Comparison of ENCODE assay signal across 18 cellular contexts in the genomic region with DNA sequence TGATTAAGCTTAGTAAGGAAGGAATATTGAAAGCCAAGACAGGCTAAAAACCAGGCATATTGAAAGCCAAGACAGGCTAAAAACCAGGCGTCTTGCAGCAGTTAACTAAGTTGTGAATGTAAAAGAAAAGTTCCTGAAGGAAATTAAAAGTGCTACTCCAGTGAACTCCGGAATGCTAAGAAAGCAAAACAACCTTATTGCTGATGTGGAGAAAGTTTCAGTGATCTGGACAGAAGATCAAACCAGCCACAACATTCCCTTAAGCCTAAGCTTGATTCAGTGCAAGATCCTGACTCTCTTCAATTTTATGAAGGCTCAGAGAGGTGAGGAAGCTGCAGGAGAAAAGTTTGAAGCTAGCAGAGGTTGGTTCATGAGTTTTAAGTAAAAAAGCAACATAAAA. TPM values are rescaled to one million over a fixed set of nuclear protein-coding genes. Genes with fewer than 3 reads are reported as not detected.
A peak's percentile ranks its signal among the peaks of the same experiment; 100 is the strongest.
DNase-seq lines count a peak whose midpoint lies in the region; ATAC-seq, FAIRE-seq and TF ChIP-seq lines count a peak whose summit lies in the region.
"Had no signal": no experiment of that assay in that cellular context is flagged by ENCODE, and none has a peak within 500 bp of the region (broad histone marks: within the 10 kb centered on the region; RNA-seq: fewer than 3 reads in every experiment).

No MANE protein-coding gene starts in this region.

- DNase-seq in CD4-positive, CD25-positive, alpha-beta regulatory T cell: no peak
- DNase-seq in GM23248: no peak
- DNase-seq in central memory CD8-positive, alpha-beta T cell (ENCODE audit: low spot score in 2 of 2): no peak
- DNase-seq in naive thymus-derived CD8-positive, alpha-beta T cell: no peak
- DNase-seq in HTR-8/SVneo (ENCODE audit: insufficient read length, low spot score): no peak
- no peak for DNase-seq in tibial nerve (ENCODE audit: low spot score in 2 of 2)
- no peak for DNase-seq in NCI-H446 (lab: John Stamatoyannopoulos, UW)
- DNase-seq in activated CD4-positive, alpha-beta memory T cell treated with anti-CD3 and anti-CD28 coated beads, Interleukin-2, amount 10 ng/mL, durations not matched to agents 7 days and 5 days: no peak
- DNase-seq: activated CD4-positive, alpha-beta T cell treated with anti-CD3 and anti-CD28 coated beads for 36 hours; AML-193; colonic mucosa; left colon; NCI-H1694 treated with DMSO at 0.1 percent for 48 hours; stimulated activated naive CD4-positive, alpha-beta T cell treated with Interleukin-2 at 50 U/mL for 16 hours; transverse colon had no signal

- 81 to 88% methylated on average over 2 of the region's 2 CpGs for WGBS in GM23248 (ENCODE audit: low coverage in 1 of 2, low lambda C conversion rate in 2 of 2, missing lambda C conversion rate in 2 of 2), 2 experiments
- WGBS in tibial nerve, 2 donors: 77 to 82% methylated on average over 2 of the region's 2 CpGs

- H3K36me3 ChIP-seq in CD4-positive, CD25-positive, alpha-beta regulatory T cell (ENCODE audit: control insufficient read depth, insufficient read depth, low read length): no peaks in the 10 kb centered on the region
- H3K36me3 ChIP-seq in GM23248 (ENCODE audit: low read depth): no peaks in the 10 kb centered on the region
- H3K36me3 ChIP-seq in tibial nerve: no peaks in the 10 kb centered on the region
- H3K36me3 ChIP-seq: colonic mucosa, transverse colon had no signal

- no peaks in the 10 kb centered on the region for H3K36me3 Mint-ChIP-seq in CD4-positive, CD25-positive, alpha-beta regulatory T cell
- peaks cover 3% of the 10 kb centered on the region for H3K36me3 Mint-ChIP-seq in central memory CD8-positive, alpha-beta T cell (ENCODE audit: insufficient read depth)
- peaks cover 0 to 4% (median 0%) of the 10 kb centered on the region in 3 donors for H3K36me3 Mint-ChIP-seq in naive thymus-derived CD8-positive, alpha-beta T cell
- no peaks in the 10 kb centered on the region for H3K36me3 Mint-ChIP-seq in activated CD4-positive, alpha-beta memory T cell treated with anti-CD3 and anti-CD28 coated beads, Interleukin-2, amount 10 ng/mL, durations not matched to agents 7 days and 5 days (ENCODE audit: low read depth)

- H3K4me2 ChIP-seq in GM23248 (ENCODE audit: unreplicated experiment): no peak overlapping the region

- no peak for TF ChIP-seq CTCF in tibial nerve (IDR thresholded peaks at IDR 0.05)

- H3K9ac ChIP-seq in GM23248: no peak overlapping the region

- no peaks in the 10 kb centered on the region for H3K9me3 Mint-ChIP-seq in CD4-positive, CD25-positive, alpha-beta regulatory T cell
- H3K9me3 Mint-ChIP-seq in central memory CD8-positive, alpha-beta T cell: no peaks in the 10 kb centered on the region
- H3K9me3 Mint-ChIP-seq in naive thymus-derived CD8-positive, alpha-beta T cell: no peaks in the 10 kb centered on the region
- no peaks in the 10 kb centered on the region for H3K9me3 Mint-ChIP-seq in activated CD4-positive, alpha-beta memory T cell treated with anti-CD3 and anti-CD28 coated beads, Interleukin-2, amount 10 ng/mL, durations not matched to agents 7 days and 5 days
- H3K9me3 Mint-ChIP-seq: memory B cell, neural crest cell had no signal

- no peak overlapping the region for H3K4me3 ChIP-seq in CD4-positive, CD25-positive, alpha-beta regulatory T cell (ENCODE audit: low read depth, low read length)
- no peak overlapping the region for H3K4me3 ChIP-seq in GM23248
- H3K4me3 ChIP-seq in tibial nerve: no peak overlapping the region
- H3K4me3 ChIP-seq: colonic mucosa, transverse colon had no signal

- peaks cover 73% of the 10 kb centered on the region for H3F3A ChIP-seq in GM23248 (ENCODE audit: insufficient read depth)

- no peaks in the 10 kb centered on the region for H3K27me3 Mint-ChIP-seq in CD4-positive, CD25-positive, alpha-beta regulatory T cell
- no peaks in the 10 kb centered on the region for H3K27me3 Mint-ChIP-seq in central memory CD8-positive, alpha-beta T cell
- H3K27me3 Mint-ChIP-seq in naive thymus-derived CD8-positive, alpha-beta T cell: no peaks in the 10 kb centered on the region
- no peaks in the 10 kb centered on the region for H3K27me3 Mint-ChIP-seq in activated CD4-positive, alpha-beta memory T cell treated with anti-CD3 and anti-CD28 coated beads, Interleukin-2, amount 10 ng/mL, durations not matched to agents 7 days and 5 days
- H3K27me3 Mint-ChIP-seq: activated CD4-positive, alpha-beta T cell treated with anti-CD3 and anti-CD28 coated beads for 36 hours; memory B cell; progenitor cell of endocrine pancreas had no signal

- no peaks in the 10 kb centered on the region for H3K9me2 ChIP-seq in GM23248 (ENCODE audit: insufficient read depth)

- no peak for TF ChIP-seq EP300 in tibial nerve (IDR thresholded peaks at IDR 0.05)

- 0 out of 2 replicates have a peak, but pooled peaks cover 4% of the 10 kb centered on the region for H4K20me1 ChIP-seq in GM23248 (ENCODE audit: insufficient read depth)

- no peak overlapping the region for H3K27ac ChIP-seq in CD4-positive, CD25-positive, alpha-beta regulatory T cell (ENCODE audit: insufficient read depth, low read length, poor library complexity, severe bottlenecking)
- peak overlapping the region; percentile 86 for H3K27ac ChIP-seq in GM23248
- H3K27ac ChIP-seq in tibial nerve: no peak overlapping the region
- H3K27ac ChIP-seq: colonic mucosa, transverse colon had no signal

- H3K4me1 Mint-ChIP-seq in CD4-positive, CD25-positive, alpha-beta regulatory T cell: peaks cover 71 to 91% (median 79%) of the 10 kb centered on the region in 4 donors
- peaks cover 84% of the 10 kb centered on the region for H3K4me1 Mint-ChIP-seq in central memory CD8-positive, alpha-beta T cell
- peaks cover 56 to 90% (median 89%) of the 10 kb centered on the region in 4 donors for H3K4me1 Mint-ChIP-seq in naive thymus-derived CD8-positive, alpha-beta T cell
- peaks cover 62% of the 10 kb centered on the region for H3K4me1 Mint-ChIP-seq in activated CD4-positive, alpha-beta memory T cell treated with anti-CD3 and anti-CD28 coated beads, Interleukin-2, amount 10 ng/mL, durations not matched to agents 7 days and 5 days

- no peaks in the 10 kb centered on the region for H3K27me3 ChIP-seq in CD4-positive, CD25-positive, alpha-beta regulatory T cell (ENCODE audit: control insufficient read depth, insufficient read depth, low read length)
- H3K27me3 ChIP-seq in GM23248 (replicated peaks; ENCODE audit: insufficient read depth): no peaks in the 10 kb centered on the region
- H3K27me3 ChIP-seq in tibial nerve: no peaks in the 10 kb centered on the region
- H3K27me3 ChIP-seq: colonic mucosa, transverse colon had no signal

- POLR2A ChIA-PET in naive thymus-derived CD8-positive, alpha-beta T cell (lab: Charles Lee): interaction anchor here (7.3 kb wide), 1 partner anchor 51 kb away, joined by 89 read pairs; the partner anchor contains the start of gene PACS1
- POLR2A ChIA-PET in activated CD4-positive, alpha-beta memory T cell treated with anti-CD3 and anti-CD28 coated beads, Interleukin-2, amount 10 ng/mL, durations not matched to agents 7 days and 5 days (lab: Charles Lee): interaction anchor here (0.7 to 1.4 kb wide), 2 partner anchors 20 to 62 kb away, joined by 3 to 4 read pairs; no protein-coding TSS in a partner anchor

- CTCF ChIA-PET in activated CD4-positive, alpha-beta memory T cell treated with anti-CD3 and anti-CD28 coated beads, Interleukin-2, amount 10 ng/mL, durations not matched to agents 7 days and 5 days (lab: Charles Lee): interaction anchor here (1.4 kb wide), 1 partner anchor 50 kb away, joined by 6 read pairs; no protein-coding TSS in a partner anchor

- peaks cover 77% of the 10 kb centered on the region for H3K4me1 ChIP-seq in CD4-positive, CD25-positive, alpha-beta regulatory T cell (ENCODE audit: control insufficient read depth, insufficient read depth, low read length, poor library complexity, severe bottlenecking)
- H3K4me1 ChIP-seq in GM23248 (ENCODE audit: insufficient read depth) (peaks cover 72% of the 10 kb centered on the region), tibial nerve (peaks cover 0 to 27% (median 10%) of the 10 kb centered on the region in 4 donors)

- H3K9me3 ChIP-seq in CD4-positive, CD25-positive, alpha-beta regulatory T cell (ENCODE audit: control insufficient read depth in 2 of 2, low read length in 2 of 2): no peaks in the 10 kb centered on the region
- H3K9me3 ChIP-seq in GM23248 (ENCODE audit: low read depth): no peaks in the 10 kb centered on the region
- H3K9me3 ChIP-seq in tibial nerve: peaks cover 0 to 5% (median 0%) of the 10 kb centered on the region in 4 donors
- H3K9me3 ChIP-seq: colonic mucosa, transverse colon had no signal

- peak overlapping the region in 2 of 4 donors; percentile 56 to 63 for H3K4me3 Mint-ChIP-seq in CD4-positive, CD25-positive, alpha-beta regulatory T cell
- no peak overlapping the region for H3K4me3 Mint-ChIP-seq in central memory CD8-positive, alpha-beta T cell
- peak overlapping the region in 2 of 10 donors; percentile 9 to 42 for H3K4me3 Mint-ChIP-seq in naive thymus-derived CD8-positive, alpha-beta T cell
- no peak overlapping the region for H3K4me3 Mint-ChIP-seq in activated CD4-positive, alpha-beta memory T cell treated with anti-CD3 and anti-CD28 coated beads, Interleukin-2, amount 10 ng/mL, durations not matched to agents 7 days and 5 days
- H3K4me3 Mint-ChIP-seq: activated CD4-positive, alpha-beta T cell treated with anti-CD3 and anti-CD28 coated beads for 36 hours; memory B cell; neural crest cell had no signal

- no peak overlapping the region for H2AFZ ChIP-seq in GM23248

- no peak for TF ChIP-seq POLR2A in tibial nerve (IDR thresholded peaks at IDR 0.05)

- no peak for FAIRE-seq in HTR-8/SVneo (lab: Jason Lieb, UNC)

- peak overlapping the region; percentile 15 to 85 (median 70) for H3K27ac Mint-ChIP-seq in CD4-positive, CD25-positive, alpha-beta regulatory T cell
- H3K27ac Mint-ChIP-seq in central memory CD8-positive, alpha-beta T cell (ENCODE audit: low read depth): peak overlapping the region; percentile 64
- H3K27ac Mint-ChIP-seq in naive thymus-derived CD8-positive, alpha-beta T cell: peak overlapping the region in 8 of 10 donors; percentile 10 to 93 (median 68)
- H3K27ac Mint-ChIP-seq in activated CD4-positive, alpha-beta memory T cell treated with anti-CD3 and anti-CD28 coated beads, Interleukin-2, amount 10 ng/mL, durations not matched to agents 7 days and 5 days: no peak overlapping the region
- H3K27ac Mint-ChIP-seq: progenitor cell of endocrine pancreas had no signal

- peaks cover 95% of the 10 kb centered on the region for H3K79me2 ChIP-seq in GM23248 (ENCODE audit: insufficient read depth)

- in situ Hi-C loops in GM23248 (cut with MboI): no loop called here

- ATAC-seq in CD4-positive, CD25-positive, alpha-beta regulatory T cell (ENCODE audit: low read depth in 2 of 2): no peak
- ATAC-seq in central memory CD8-positive, alpha-beta T cell (replicated peaks; ENCODE audit: extremely low read depth, poor library complexity, severe bottlenecking): no peak
- no peak for ATAC-seq in naive thymus-derived CD8-positive, alpha-beta T cell
- ATAC-seq: activated CD4-positive, alpha-beta T cell treated with anti-CD3 and anti-CD28 coated beads for 36 hours; left colon had no signal

RNA-seq across cellular contexts. Expression of gene PACS1, which starts 51.4 kb away (rescaled TPM):
- 306 TPM for total RNA-seq in CD4-positive, CD25-positive, alpha-beta regulatory T cell
- 10 to 100 TPM; 43.8 to 57.8 (median 47.1) TPM for polyA plus RNA-seq in CD4-positive, CD25-positive, alpha-beta regulatory T cell
- total RNA-seq in GM23248 (2014; rRNA removed; shearing (Covaris generic)): 44.6 and 48.9 TPM in 2 replicates
- 33.2 and 36.0 TPM in 2 replicates for polyA plus RNA-seq in GM23248 (2016; fragmentation: Nextera tagmentation; extraction: Ambion mirVana)
- total RNA-seq in naive thymus-derived CD8-positive, alpha-beta T cell: 100 to 1,000 TPM; 312 to 317 TPM
- 10 to 100 TPM; 35.9 to 98.8 (median 49.9) TPM for polyA plus RNA-seq in naive thymus-derived CD8-positive, alpha-beta T cell
- 10 to 100 TPM; 32.0 to 62.7 (median 51.8) TPM for total RNA-seq in tibial nerve
- total RNA-seq in activated CD4-positive, alpha-beta memory T cell treated with anti-CD3 and anti-CD28 coated beads, Interleukin-2, amount 10 ng/mL, durations not matched to agents 7 days and 5 days: 10 to 100 TPM; 86.4 to 95.0 TPM
